Comparison of ENCODE assay signal across 24 cellular contexts in genomic region chr15:66076591-66077319, GRCh38.
A peak's percentile ranks its signal among the peaks of the same experiment; 100 is the strongest.
DNase-seq lines count a peak whose midpoint lies in the region; ATAC-seq and TF ChIP-seq lines count a peak whose summit lies in the region.
"Had no signal": no experiment of that assay in that cellular context is flagged by ENCODE, and none has a peak within 500 bp of the region (broad histone marks: within the 10 kb centered on the region; RNA-seq: fewer than 3 reads in every experiment).

No MANE protein-coding gene starts in this region.

- WGBS in endodermal cell (ENCODE audit: insufficient coverage in 1 of 2, insufficient read length in 1 of 2), 2 experiments, result 94 to 100% methylated on average over 1 to 4 of the region's 4 CpGs
- 82% methylated on average over 4 of the region's 4 CpGs for WGBS in suprapubic skin

- no peak for ATAC-seq in GM21381 (IDR thresholded peaks at IDR 0.05; ENCODE audit: unreplicated experiment)
- no peak for ATAC-seq in GM18909 (IDR thresholded peaks at IDR 0.05; ENCODE audit: poor library complexity, unreplicated experiment)
- ATAC-seq: A549, GM12878 had no signal

- TF ChIP-seq EP300 in suprapubic skin (IDR thresholded peaks at IDR 0.05), result no peak

- H3K27me3 Mint-ChIP-seq in endodermal cell (ENCODE audit: insufficient read depth), result peaks cover 12% of the 10 kb centered on the region

- H3K27ac ChIP-seq in WERI-Rb-1 (peak overlapping the region; percentile 27), endodermal cell (ENCODE audit: low read depth, low read length) (no peak overlapping the region), suprapubic skin (no peak overlapping the region)
- H3K27ac ChIP-seq: A549; BLaER1 treated with 17β-estradiol and CSF1 and Interleukin-3, amounts not matched to agents 10 nM and 100 nM; HL-60; KMS-11 had no signal

- H3K4me1 Mint-ChIP-seq in endodermal cell, result peaks cover 11% of the 10 kb centered on the region

- H3K27me3 ChIP-seq in WERI-Rb-1 (ENCODE audit: insufficient read depth, low read depth, severe bottlenecking) (no peaks in the 10 kb centered on the region), endodermal cell (ENCODE audit: control insufficient read depth, insufficient read depth, low read length, poor library complexity, severe bottlenecking) (no peaks in the 10 kb centered on the region), suprapubic skin (peaks cover 26% of the 10 kb centered on the region)
- H3K27me3 ChIP-seq: BLaER1 treated with 17β-estradiol and CSF1 and Interleukin-3, amounts not matched to agents 10 nM and 100 nM had no signal

- H3K36me3 Mint-ChIP-seq in endodermal cell (ENCODE audit: low read depth), result no peaks in the 10 kb centered on the region

- H3K9me3 ChIP-seq in WERI-Rb-1 (ENCODE audit: severe bottlenecking) (no peaks in the 10 kb centered on the region), endodermal cell (ENCODE audit: control insufficient read depth, low read length) (no peaks in the 10 kb centered on the region), suprapubic skin (no peaks in the 10 kb centered on the region)
- H3K9me3 ChIP-seq: A549; BLaER1 treated with 17β-estradiol and CSF1 and Interleukin-3, amounts not matched to agents 10 nM and 100 nM had no signal

- no peak for TF ChIP-seq POLR2A in suprapubic skin (IDR thresholded peaks at IDR 0.05)

- peak; percentile 50 for DNase-seq in DMS 273 treated with DMSO at 0.1 percent for 48 hours (lab: John Stamatoyannopoulos, UW)
- DNase-seq in WERI-Rb-1, result peak; percentile 58
- peak; percentile 27 for DNase-seq in endodermal cell
- DNase-seq in suprapubic skin (ENCODE audit: low spot score in 2 of 2), result peak; percentile 35 to 38
- no peak for DNase-seq in foreskin melanocyte
- DNase-seq: AML-193; CD4-positive, alpha-beta T cell; GDM1; NCI-H1048; NCI-H1417; NCI-H1694; NCI-H2081; NCI-H2227 treated with DMSO at 0.1 percent for 48 hours; NCI-H526 treated with DMSO at 0.1 percent for 48 hours; RPMI8226; SHP77 had no signal

- no peak overlapping the region for H3K4me3 Mint-ChIP-seq in endodermal cell
- H3K4me3 Mint-ChIP-seq: CD4-positive, alpha-beta T cell; IgD-negative memory B cell had no signal

- no peaks in the 10 kb centered on the region for H3K9me3 Mint-ChIP-seq in endodermal cell
- H3K9me3 Mint-ChIP-seq: CD4-positive, alpha-beta T cell; IgD-negative memory B cell had no signal

- no peaks in the 10 kb centered on the region for H3K4me1 ChIP-seq in endodermal cell (ENCODE audit: control insufficient read depth, insufficient read depth, low read length)
- peaks cover under 1% of the 10 kb centered on the region for H3K4me1 ChIP-seq in suprapubic skin

- H3K4me3 ChIP-seq in WERI-Rb-1 (ENCODE audit: low read depth, low read length) (no peak overlapping the region), endodermal cell (ENCODE audit: low read length) (no peak overlapping the region), suprapubic skin (no peak overlapping the region)
- H3K4me3 ChIP-seq: A549; BLaER1 treated with 17β-estradiol and CSF1 and Interleukin-3, amounts not matched to agents 10 nM and 100 nM; GM12878 had no signal

- H3K9ac ChIP-seq in endodermal cell (ENCODE audit: extremely low read depth, low read length, poor library complexity, severe bottlenecking), result no peak overlapping the region
- H3K9ac ChIP-seq: BLaER1 treated with 17β-estradiol and CSF1 and Interleukin-3, amounts not matched to agents 10 nM and 100 nM; KMS-11 had no signal

- H3K36me3 ChIP-seq in WERI-Rb-1 (no peaks in the 10 kb centered on the region), endodermal cell (ENCODE audit: control insufficient read depth, insufficient read depth, low read length) (no peaks in the 10 kb centered on the region), suprapubic skin (no peaks in the 10 kb centered on the region)
- H3K36me3 ChIP-seq: BLaER1 treated with 17β-estradiol and CSF1 and Interleukin-3, amounts not matched to agents 10 nM and 100 nM had no signal

- TF ChIP-seq CTCF in WERI-Rb-1 (IDR thresholded peaks at IDR 0.05; ENCODE audit: low read depth, low read length) (no peak), endodermal cell (conservative IDR thresholded peaks at IDR 0.05) (no peak), suprapubic skin (IDR thresholded peaks at IDR 0.05) (no peak)

- H3K27ac Mint-ChIP-seq in endodermal cell, result no peak overlapping the region
- H3K27ac Mint-ChIP-seq: CD4-positive, alpha-beta T cell; IgD-negative memory B cell had no signal
